Comparison of ENCODE assay signal across 17 cellular contexts in genomic region chr3:23884481-23884880, GRCh38. TPM values are rescaled to one million over a fixed set of nuclear protein-coding genes. Genes with fewer than 3 reads are reported as not detected.
DNase-seq lines count a peak whose midpoint lies in the region; ATAC-seq and TF ChIP-seq lines count a peak whose summit lies in the region.
"Had no signal": no experiment of that assay in that cellular context is flagged by ENCODE, and none has a peak within 500 bp of the region (broad histone marks: within the 10 kb centered on the region; RNA-seq: fewer than 3 reads in every experiment).

No MANE protein-coding gene starts in this region.

- no peak overlapping the region for H3K4me3 ChIP-seq in GM23248
- H3K4me3 ChIP-seq in NB4 (ENCODE audit: low read depth, low read length), result no peak overlapping the region

- no peaks in the 10 kb centered on the region for H4K20me1 ChIP-seq in GM23248 (ENCODE audit: insufficient read depth)

- H3K4me1 Mint-ChIP-seq in naive thymus-derived CD8-positive, alpha-beta T cell, result peaks cover 16 to 32% (median 26%) of the 10 kb centered on the region in 4 donors
- H3K4me1 Mint-ChIP-seq: activated CD4-positive, alpha-beta memory T cell treated with anti-CD3 and anti-CD28 coated beads, Interleukin-2, amount 10 ng/mL, durations not matched to agents 7 days and 5 days had no signal

- no peaks in the 10 kb centered on the region for H3K9me2 ChIP-seq in GM23248 (ENCODE audit: insufficient read depth)

- TF ChIP-seq CTCF in NB4 (IDR thresholded peaks at IDR 0.05; ENCODE audit: low read depth, low read length), result peak; percentile 20

- no peaks in the 10 kb centered on the region for H3K9me3 Mint-ChIP-seq in naive thymus-derived CD8-positive, alpha-beta T cell
- H3K9me3 Mint-ChIP-seq: activated CD4-positive, alpha-beta memory T cell treated with anti-CD3 and anti-CD28 coated beads, Interleukin-2, amount 10 ng/mL, durations not matched to agents 7 days and 5 days; activated naive CD4-positive, alpha-beta T cell treated with anti-CD3 and anti-CD28 coated beads, Interleukin-2, amount 10 ng/mL, durations not matched to agents 7 days and 5 days; CD8-positive, alpha-beta T cell had no signal

- no peak overlapping the region for H3K4me3 Mint-ChIP-seq in naive thymus-derived CD8-positive, alpha-beta T cell
- H3K4me3 Mint-ChIP-seq: activated CD4-positive, alpha-beta memory T cell treated with anti-CD3 and anti-CD28 coated beads, Interleukin-2, amount 10 ng/mL, durations not matched to agents 7 days and 5 days; activated naive CD4-positive, alpha-beta T cell treated with anti-CD3 and anti-CD28 coated beads, Interleukin-2, amount 10 ng/mL, durations not matched to agents 7 days and 5 days; CD8-positive, alpha-beta T cell had no signal

- peaks cover 74% of the 10 kb centered on the region for H3K79me2 ChIP-seq in GM23248 (ENCODE audit: insufficient read depth)

- POLR2A ChIA-PET in naive thymus-derived CD8-positive, alpha-beta T cell (lab: Charles Lee), result no interaction called here

- no peaks in the 10 kb centered on the region for H3K36me3 ChIP-seq in GM23248 (ENCODE audit: low read depth)

- H3K36me3 Mint-ChIP-seq in naive thymus-derived CD8-positive, alpha-beta T cell, result peaks cover 0 to 15% (median 0%) of the 10 kb centered on the region in 3 donors

- H3K4me2 ChIP-seq in GM23248 (ENCODE audit: unreplicated experiment), result no peak overlapping the region

- TF ChIP-seq POLR2A in NB4 (IDR thresholded peaks at IDR 0.05; ENCODE audit: extremely low read depth, insufficient read length), result no peak

- H2AFZ ChIP-seq in GM23248, result no peak overlapping the region

- DNase-seq in GM23248 (peak; percentile 22), NB4 (ENCODE audit: low read depth) (peak; percentile 36), cerebellar cortex (ENCODE audit: low spot score) (peak; percentile 38), dermis blood vessel endothelial cell (no peak), KG1 (lab: John Stamatoyannopoulos, UW) (no peak)
- DNase-seq in naive thymus-derived CD8-positive, alpha-beta T cell, result no peak
- DNase-seq in activated effector memory CD4-positive, alpha-beta T cell treated with anti-CD3 and anti-CD28 coated beads, Interleukin-2, amount 50 U/mL, for 16 hours, result no peak
- DNase-seq in stimulated activated CD4-positive, alpha-beta T cell treated with anti-CD3 and anti-CD28 coated beads, Interleukin-4, amount 100 ng/mL, for 4 hours, result no peak
- DNase-seq: activated CD4-positive, alpha-beta memory T cell treated with anti-CD3 and anti-CD28 coated beads, Interleukin-2, amount 10 ng/mL, durations not matched to agents 7 days and 5 days; activated naive CD4-positive, alpha-beta T cell treated with anti-CD3 and anti-CD28 coated beads, Interleukin-2, amount 10 ng/mL, durations not matched to agents 7 days and 5 days; CD8-positive, alpha-beta T cell; cortex of kidney; glutamatergic neuron; left colon; NCI-H2107; stimulated activated naive CD4-positive, alpha-beta T cell; T-helper 9 cell had no signal

- H3K27ac Mint-ChIP-seq in naive thymus-derived CD8-positive, alpha-beta T cell, result peak overlapping the region in 7 of 10 donors; percentile 3 to 77 (median 42)
- H3K27ac Mint-ChIP-seq: activated CD4-positive, alpha-beta memory T cell treated with anti-CD3 and anti-CD28 coated beads, Interleukin-2, amount 10 ng/mL, durations not matched to agents 7 days and 5 days; activated naive CD4-positive, alpha-beta T cell treated with anti-CD3 and anti-CD28 coated beads, Interleukin-2, amount 10 ng/mL, durations not matched to agents 7 days and 5 days; CD8-positive, alpha-beta T cell had no signal

- H3K27ac ChIP-seq in GM23248, result no peak overlapping the region

- no peak for ATAC-seq in naive thymus-derived CD8-positive, alpha-beta T cell
- ATAC-seq: CD8-positive, alpha-beta T cell; left colon had no signal

- in situ Hi-C loops in GM23248 (cut with MboI), result no loop called here

- peaks cover 8% of the 10 kb centered on the region; the same call in 1 of the 2 replicates for H3K4me1 ChIP-seq in GM23248 (ENCODE audit: insufficient read depth)

- H3K27me3 Mint-ChIP-seq in naive thymus-derived CD8-positive, alpha-beta T cell, result no peaks in the 10 kb centered on the region
- H3K27me3 Mint-ChIP-seq: activated CD4-positive, alpha-beta memory T cell treated with anti-CD3 and anti-CD28 coated beads, Interleukin-2, amount 10 ng/mL, durations not matched to agents 7 days and 5 days; activated naive CD4-positive, alpha-beta T cell treated with anti-CD3 and anti-CD28 coated beads, Interleukin-2, amount 10 ng/mL, durations not matched to agents 7 days and 5 days had no signal

- H3K27me3 ChIP-seq in GM23248 (replicated peaks; ENCODE audit: insufficient read depth), result no peaks in the 10 kb centered on the region

- H3F3A ChIP-seq in GM23248 (ENCODE audit: insufficient read depth), result no peaks in the 10 kb centered on the region; the same call in 1 of the 2 replicates

- WGBS in GM23248 (ENCODE audit: low coverage in 1 of 2, low lambda C conversion rate in 2 of 2, missing lambda C conversion rate in 2 of 2), 2 experiments, result 97 to 100% methylated on average over 2 of the region's 2 CpGs

- H3K9ac ChIP-seq in GM23248, result no peak overlapping the region

- H3K9me3 ChIP-seq in GM23248 (ENCODE audit: low read depth), result no peaks in the 10 kb centered on the region

RNA-seq across cellular contexts. Expression of gene NKIRAS1, which starts 32.3 kb away (rescaled TPM):
- 15.0 and 18.5 TPM in 2 replicates for total RNA-seq in GM23248 (2014; rRNA removed; shearing (Covaris generic))
- 17.2 and 18.9 TPM in 2 replicates for polyA plus RNA-seq in GM23248 (2016; fragmentation: Nextera tagmentation; extraction: Ambion mirVana)
- 1 to 10 TPM; 6.2 to 6.4 TPM for total RNA-seq in naive thymus-derived CD8-positive, alpha-beta T cell
- 1 to 10 TPM; 2.8 to 4.6 (median 4.1) TPM for polyA plus RNA-seq in naive thymus-derived CD8-positive, alpha-beta T cell
- 6.0 and 6.8 TPM in 2 replicates for total RNA-seq in dermis blood vessel endothelial cell

RNA-seq across cellular contexts. Expression of gene RPL15, which starts 32.5 kb away (rescaled TPM):
- total RNA-seq in GM23248 (2014; rRNA removed; shearing (Covaris generic)), result 1,523 and 2,236 TPM in 2 replicates
- 1,678 and 1,685 TPM in 2 replicates for polyA plus RNA-seq in GM23248 (2016; fragmentation: Nextera tagmentation; extraction: Ambion mirVana)
- 1,000 to 10,000 TPM; 2,184 to 2,265 TPM for total RNA-seq in naive thymus-derived CD8-positive, alpha-beta T cell
- polyA plus RNA-seq in naive thymus-derived CD8-positive, alpha-beta T cell, result 1,000 to 10,000 TPM; 5,952 to 6,458 (median 6,299) TPM
- total RNA-seq in dermis blood vessel endothelial cell, result 1,782 and 3,418 TPM in 2 replicates

Comparison
In these comparisons a context has a peak if more than half of its experiments do, and no peak if none do; other contexts are left out.
1. DNase-seq: peak in GM23248 (single experiment), NB4 (single experiment) and cerebellar cortex (single experiment); none in naive thymus-derived CD8-positive, alpha-beta T cell (0 of 10), activated effector memory CD4-positive, alpha-beta T cell treated with anti-CD3 and anti-CD28 coated beads, Interleukin-2, amount 50 U/mL, for 16 hours (single experiment), stimulated activated CD4-positive, alpha-beta T cell treated with anti-CD3 and anti-CD28 coated beads, Interleukin-4, amount 100 ng/mL, for 4 hours (0 of 2), dermis blood vessel endothelial cell (single experiment) and KG1 (single experiment).